Comparison of ENCODE assay signal across 8 cellular contexts in the genomic region with DNA sequence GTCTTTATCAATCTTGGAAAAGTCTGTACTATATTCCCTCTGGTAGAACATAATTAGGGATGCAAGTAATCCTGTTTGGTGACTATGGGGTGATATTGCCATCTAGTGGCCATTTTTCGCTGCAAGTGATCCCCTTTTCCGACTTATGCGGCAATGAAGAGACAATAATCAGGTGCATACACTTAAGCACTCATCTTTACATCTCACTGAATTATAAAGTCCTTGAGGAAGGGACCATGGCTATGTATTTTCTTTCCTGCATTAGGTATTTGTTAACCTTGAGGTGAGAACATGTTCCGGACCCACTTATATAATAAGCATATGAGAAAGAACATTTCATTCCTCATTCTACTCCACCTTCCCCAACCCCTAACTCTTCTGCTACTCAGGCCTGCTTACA. TPM values are rescaled to one million over a fixed set of nuclear protein-coding genes. Genes with fewer than 3 reads are reported as not detected.
DNase-seq lines count a peak whose midpoint lies in the region; ATAC-seq, FAIRE-seq and TF ChIP-seq lines count a peak whose summit lies in the region.

No MANE protein-coding gene starts in this region.

- no peaks in the 10 kb centered on the region for H3K79me2 ChIP-seq in osteoblast (ENCODE audit: insufficient read depth, low read length)

- no peaks in the 10 kb centered on the region for H3K27me3 ChIP-seq in osteoblast (ENCODE audit: insufficient read depth, low read length)

- no peak overlapping the region for H3K4me2 ChIP-seq in osteoblast (ENCODE audit: insufficient read depth, low read length)

- no peaks in the 10 kb centered on the region for H3K4me1 ChIP-seq in osteoblast (ENCODE audit: insufficient read depth, low read length)

- peaks cover 3% of the 10 kb centered on the region for H4K20me1 ChIP-seq in osteoblast (ENCODE audit: insufficient read depth, low read length)

- TF ChIP-seq CTCF in osteoblast (IDR thresholded peaks at IDR 0.05; ENCODE audit: extremely low read depth, low read depth, low read length), result peak; percentile 89

- no peak overlapping the region for H3K4me3 ChIP-seq in osteoblast (ENCODE audit: insufficient read depth, low read length)

- peaks cover 53% of the 10 kb centered on the region for H3K36me3 ChIP-seq in osteoblast (ENCODE audit: insufficient read depth, low read length)

- no peak overlapping the region for H2AFZ ChIP-seq in osteoblast (ENCODE audit: low read length)

- peak; percentile 88 for FAIRE-seq in frontal cortex (lab: Jason Lieb, UNC)

- peak in 3 of 4 experiments; percentile 6 to 7 (median 7) for DNase-seq in activated CD4-positive, CD25-positive, alpha-beta regulatory T cell (lab: John Stamatoyannopoulos, UW)
- DNase-seq in NCI-H774 (lab: John Stamatoyannopoulos, UW), result peak; percentile 59
- DNase-seq in activated T-cell treated with anti-CD3 and anti-CD28 coated beads for 48 hours (ENCODE audit: low read depth), result peak; percentile 10
- peak in 1 of 2 donors; percentile 23 for DNase-seq in frontal cortex (ENCODE audit: low spot score in 2 of 2)
- DNase-seq in osteoblast (ENCODE audit: insufficient read length, low spot score, missing footprints), result peak; percentile 87

- no peak for ATAC-seq in activated CD4-positive, CD25-positive, alpha-beta regulatory T cell treated with anti-CD3 and anti-CD28 coated beads, Interleukin-2, amount 50 U/mL, for 24 hours
- ATAC-seq in HG03565 (IDR thresholded peaks at IDR 0.05; ENCODE audit: unreplicated experiment) (peak; percentile 50), HG02763 (IDR thresholded peaks at IDR 0.05; ENCODE audit: unreplicated experiment) (no peak)

- H3K9me3 ChIP-seq in osteoblast (ENCODE audit: low read depth, low read length), result peaks cover 7% of the 10 kb centered on the region

- H3K27ac ChIP-seq in osteoblast (ENCODE audit: low read depth, low read length), result no peak overlapping the region

RNA-seq across cellular contexts. Expression of a gene that starts 19.6 kb away (rescaled TPM):
- total RNA-seq in frontal cortex (7.3 TPM), osteoblast (not detected in 2 replicates)

RNA-seq across cellular contexts. Expression of a gene that starts 21.0 kb away (rescaled TPM):
- total RNA-seq in frontal cortex (20.8 TPM), osteoblast (29.7 and 32.1 TPM in 2 replicates)
